8 cellular contexts compared by ENCODE assay signal in genomic region chr18:2848145-2848878, GRCh38. TPM values are rescaled to one million over a fixed set of nuclear protein-coding genes. Genes with fewer than 3 reads are reported as not detected.
A peak's percentile ranks its signal among the peaks of the same experiment; 100 is the strongest.
DNase-seq lines count a peak whose midpoint lies in the region; ATAC-seq and TF ChIP-seq lines count a peak whose summit lies in the region.

No MANE protein-coding gene starts in this region.

- peaks cover 20 to 28% of the 10 kb centered on the region in 2 donors for H3K4me1 Mint-ChIP-seq in natural killer cell

- H3K27ac ChIP-seq in ACC112 (ENCODE audit: low read depth, low read length): no peak overlapping the region

- peaks cover 53 to 58% of the 10 kb centered on the region in 2 donors for H3K27me3 Mint-ChIP-seq in natural killer cell (ENCODE audit: low read depth in 2 of 2)

- in situ Hi-C loops in HAP-1 (cut with MboI; ENCODE audit: low sequenced_read_pairs): no loop called here

- H3K4me1 ChIP-seq in ACC112 (ENCODE audit: control insufficient read depth, insufficient read depth, low read length, unreplicated experiment) (no peaks in the 10 kb centered on the region), HAP-1 (no peaks in the 10 kb centered on the region)

- H3K79me2 ChIP-seq in ACC112 (ENCODE audit: control insufficient read depth, insufficient read depth, low read length, unreplicated experiment): no peaks in the 10 kb centered on the region

- peak overlapping the region; percentile 87 for H3K4me3 Mint-ChIP-seq in natural killer cell

- ATAC-seq in natural killer cell: no peak
- no peak for ATAC-seq in GM18519 (IDR thresholded peaks at IDR 0.05; ENCODE audit: low FRiP score, unreplicated experiment)
- no peak for ATAC-seq in HG02610 (IDR thresholded peaks at IDR 0.05; ENCODE audit: unreplicated experiment)
- ATAC-seq in HG02571 (IDR thresholded peaks at IDR 0.05; ENCODE audit: unreplicated experiment): no peak

- no peaks in the 10 kb centered on the region for H3K9me3 Mint-ChIP-seq in natural killer cell

- H3K4me3 ChIP-seq in ACC112 (ENCODE audit: low read depth, low read length) (peak overlapping the region; percentile 72), HAP-1 (peak overlapping the region; percentile 6; the same call in 1 of the 2 replicates)

- no peaks in the 10 kb centered on the region for H3K36me3 ChIP-seq in ACC112 (ENCODE audit: insufficient read depth, low read length)
- no peaks in the 10 kb centered on the region for H3K36me3 ChIP-seq in HAP-1 (replicated peaks)

- H3K27me3 ChIP-seq in ACC112 (ENCODE audit: insufficient read depth, low read length) (peaks cover 55% of the 10 kb centered on the region), HAP-1 (ENCODE audit: low read depth) (peaks cover 59% of the 10 kb centered on the region)

- no peak overlapping the region for H2AFZ ChIP-seq in ACC112 (ENCODE audit: low read length, unreplicated experiment)

- DNase-seq in HAP-1 (ENCODE audit: low spot score in 2 of 2): no peak
- DNase-seq in dermis blood vessel endothelial cell: peak; percentile 5
- DNase-seq in natural killer cell: no peak
- DNase-seq in SKM-1 (lab: John Stamatoyannopoulos, UW; ENCODE audit: unreplicated experiment): no peak

- H3K36me3 Mint-ChIP-seq in natural killer cell: no peaks in the 10 kb centered on the region

- H3K9me3 ChIP-seq in HAP-1: no peaks in the 10 kb centered on the region

- intact Hi-C loops in natural killer cell (cut with micrococcal nuclease): no loop called here

- no peak for TF ChIP-seq CTCF in natural killer cell (IDR thresholded peaks at IDR 0.05)

- peak overlapping the region in 1 of 2 donors; percentile 18 for H3K27ac Mint-ChIP-seq in natural killer cell

RNA-seq across cellular contexts. Expression of gene EMILIN2, which starts 1.5 kb away (rescaled TPM):
- 4.4 and 8.7 TPM in 2 replicates for total RNA-seq in dermis blood vessel endothelial cell
- total RNA-seq in natural killer cell: 10 to 100 TPM in 1 of 3 donors, 1 to 10 TPM in 2; 8.4 to 25.6 (median 9.8) TPM
